In genomic region chr11:62805991-62806441, GRCh38 we compare ENCODE assay signal across 1 cellular context.
TF ChIP-seq lines count a peak whose summit lies in the region.

No MANE protein-coding gene starts in this region.

TF ChIP-seq in H1, 55 proteins besides CTCF, POLR2A, EP300 and RAD21:
- no peak for TF ChIP-seq SIRT6 (IDR thresholded peaks at IDR 0.05; ENCODE audit: low read length)
- TF ChIP-seq HDAC6 (IDR thresholded peaks at IDR 0.05; ENCODE audit: low read depth, low read length), result no peak
- no peak for TF ChIP-seq RBBP5 (IDR thresholded peaks at IDR 0.05; ENCODE audit: borderline replicate concordance, low read depth, low read length)
- no peak for TF ChIP-seq GABPA (IDR thresholded peaks at IDR 0.05; ENCODE audit: borderline replicate concordance, insufficient read depth, low read length)
- no peak for TF ChIP-seq SIX5 (IDR thresholded peaks at IDR 0.05; ENCODE audit: low read depth, low read length)
- no peak for TF ChIP-seq ASH2L (IDR thresholded peaks at IDR 0.05; ENCODE audit: low read length)
- no peak for TF ChIP-seq ATF2 (IDR thresholded peaks at IDR 0.05; ENCODE audit: low read length)
- TF ChIP-seq JUND (IDR thresholded peaks at IDR 0.05; ENCODE audit: low read length), result no peak
- TF ChIP-seq E2F6 (IDR thresholded peaks at IDR 0.05), result no peak
- TF ChIP-seq EGR1 (IDR thresholded peaks at IDR 0.05; ENCODE audit: borderline replicate concordance, low read depth, low read length), result no peak
- no peak for TF ChIP-seq CTBP2 (IDR thresholded peaks at IDR 0.05; ENCODE audit: borderline replicate concordance, insufficient read depth, insufficient read length, low read length)
- TF ChIP-seq POLR2AphosphoS5 (IDR thresholded peaks at IDR 0.05; ENCODE audit: low read depth, low read length), result no peak; the same call in 1 of the 2 replicates
- no peak for TF ChIP-seq PHF8 (conservative IDR thresholded peaks at IDR 0.05; ENCODE audit: low read depth, low read length)
- TF ChIP-seq CBX5 (IDR thresholded peaks at IDR 0.05; ENCODE audit: low read depth, low read length), result no peak
- TF ChIP-seq BRCA1 (IDR thresholded peaks at IDR 0.05; ENCODE audit: low read depth, low read length), result no peak
- no peak for TF ChIP-seq NRF1 (IDR thresholded peaks at IDR 0.05; ENCODE audit: low read depth, low read length)
- no peak for TF ChIP-seq EZH2 (IDR thresholded peaks at IDR 0.05; ENCODE audit: low read depth, low read length, severe bottlenecking)
- no peak for TF ChIP-seq KDM1A (IDR thresholded peaks at IDR 0.05; ENCODE audit: borderline replicate concordance, low read length)
TF ChIP-seq in H1: peak in this region for 0.
